18 cellular contexts compared by ENCODE assay signal in genomic region chr3:152593242-152593641, GRCh38.
"Had no signal": no experiment of that assay in that cellular context is flagged by ENCODE, and none has a peak within 500 bp of the region (broad histone marks: within the 10 kb centered on the region; RNA-seq: fewer than 3 reads in every experiment).

No MANE protein-coding gene starts in this region.

- H3K9me3 ChIP-seq: heart left ventricle, pancreas, psoas muscle, tibial artery had no signal

- H3K36me3 Mint-ChIP-seq: natural killer cell had no signal

- H3K27ac ChIP-seq: coronary artery, pancreas, psoas muscle, tibial artery had no signal

- H3K4me1 ChIP-seq: psoas muscle had no signal

- ATAC-seq: activated naive CD8-positive, alpha-beta T cell treated with anti-CD3 and anti-CD28 coated beads, Interleukin-2, amount 50 U/mL, for 24 hours; activated T-cell treated with anti-CD3 and anti-CD28 coated beads, Interleukin-2, amount 50 U/mL, for 72 hours; natural killer cell; pancreas; psoas muscle; T-helper 17 cell had no signal

- H3K27me3 ChIP-seq: heart left ventricle, pancreas, tibial artery had no signal

- H3K4me3 ChIP-seq: coronary artery, heart left ventricle, pancreas, psoas muscle, tibial artery had no signal

- H3K9me3 Mint-ChIP-seq: activated CD4-positive, alpha-beta memory T cell treated with anti-CD3 and anti-CD28 coated beads, Interleukin-2, amount 10 ng/mL, durations not matched to agents 7 days and 5 days; activated naive CD4-positive, alpha-beta T cell treated with anti-CD3 and anti-CD28 coated beads for 36 hours; activated naive CD8-positive, alpha-beta T cell treated with anti-CD3 and anti-CD28 coated beads, Interleukin-2, amount 50 U/mL, for 24 hours; activated T-cell treated with anti-CD3 and anti-CD28 coated beads, Interleukin-2, amount 50 U/mL, for 72 hours; natural killer cell; stimulated activated naive CD8-positive, alpha-beta T cell treated with anti-CD3 and anti-CD28 coated beads, Interleukin-15, Interleukin-2, amounts not matched to agents 100 ng/mL and 50 ng/mL, for 24 hours had no signal

- H3K4me1 Mint-ChIP-seq: T-helper 17 cell had no signal

- H3K36me3 ChIP-seq: heart left ventricle, pancreas, tibial artery had no signal

- DNase-seq: activated CD4-positive, alpha-beta memory T cell treated with anti-CD3 and anti-CD28 coated beads, Interleukin-2, amount 10 ng/mL, durations not matched to agents 7 days and 5 days; activated CD4-positive, alpha-beta T cell treated with anti-CD3 and anti-CD28 coated beads for 48 hours; activated effector memory CD4-positive, alpha-beta T cell treated with Interleukin-2 at 50 U/mL for 16 hours; activated naive CD4-positive, alpha-beta T cell treated with anti-CD3 and anti-CD28 coated beads for 36 hours; activated naive CD8-positive, alpha-beta T cell treated with anti-CD3 and anti-CD28 coated beads, Interleukin-2, amount 50 U/mL, for 24 hours; activated T-cell treated with anti-CD3 and anti-CD28 coated beads, Interleukin-2, amount 50 U/mL, for 72 hours; cerebellar nuclear complex; heart left ventricle; natural killer cell; pancreas; psoas muscle; right cardiac atrium; stimulated activated CD4-positive, alpha-beta T cell treated with anti-CD3 and anti-CD28 coated beads, Interleukin-4, amount 100 ng/mL, for 24 hours; substantia nigra; T-helper 17 cell; tibial artery had no signal

- H3K27ac Mint-ChIP-seq: activated CD4-positive, alpha-beta memory T cell treated with anti-CD3 and anti-CD28 coated beads, Interleukin-2, amount 10 ng/mL, durations not matched to agents 7 days and 5 days; activated naive CD4-positive, alpha-beta T cell treated with anti-CD3 and anti-CD28 coated beads for 36 hours; activated naive CD8-positive, alpha-beta T cell treated with anti-CD3 and anti-CD28 coated beads, Interleukin-2, amount 50 U/mL, for 24 hours; activated T-cell treated with anti-CD3 and anti-CD28 coated beads, Interleukin-2, amount 50 U/mL, for 72 hours; natural killer cell; stimulated activated naive CD8-positive, alpha-beta T cell treated with anti-CD3 and anti-CD28 coated beads, Interleukin-15, Interleukin-2, amounts not matched to agents 100 ng/mL and 50 ng/mL, for 24 hours; T-helper 17 cell had no signal

- H3K4me3 Mint-ChIP-seq: activated CD4-positive, alpha-beta memory T cell treated with anti-CD3 and anti-CD28 coated beads, Interleukin-2, amount 10 ng/mL, durations not matched to agents 7 days and 5 days; activated naive CD4-positive, alpha-beta T cell treated with anti-CD3 and anti-CD28 coated beads for 36 hours; activated naive CD8-positive, alpha-beta T cell treated with anti-CD3 and anti-CD28 coated beads, Interleukin-2, amount 50 U/mL, for 24 hours; activated T-cell treated with anti-CD3 and anti-CD28 coated beads, Interleukin-2, amount 50 U/mL, for 72 hours; natural killer cell; stimulated activated naive CD8-positive, alpha-beta T cell treated with anti-CD3 and anti-CD28 coated beads, Interleukin-15, Interleukin-2, amounts not matched to agents 100 ng/mL and 50 ng/mL, for 24 hours; T-helper 17 cell had no signal

- H3K27me3 Mint-ChIP-seq: activated naive CD8-positive, alpha-beta T cell treated with anti-CD3 and anti-CD28 coated beads, Interleukin-2, amount 50 U/mL, for 24 hours; stimulated activated naive CD8-positive, alpha-beta T cell treated with anti-CD3 and anti-CD28 coated beads, Interleukin-15, Interleukin-2, amounts not matched to agents 100 ng/mL and 50 ng/mL, for 24 hours had no signal
